Comparison of ENCODE assay signal across 1 cellular context in genomic region chr6:96521625-96522468, GRCh38.
TF ChIP-seq lines count a peak whose summit lies in the region.

TSS of gene UFL1 (plus strand) at chr6:96521806. CDS start at chr6:96521874, 68 bp downstream.

TF ChIP-seq in HepG2, 621 proteins besides CTCF, POLR2A, EP300 and RAD21 (continued from another document and continues in another):
- TF ChIP-seq ZFP1 (CRISPR knock-in tag; IDR thresholded peaks at IDR 0.05) (peak; percentile 17; the same call in 1 of the 2 replicates), SRSF4 (IDR thresholded peaks at IDR 0.05; ENCODE audit: low read depth, low read length, poor library complexity, severe bottlenecking) (no peak), CBX5 (CRISPR knock-in tag; IDR thresholded peaks at IDR 0.05; ENCODE audit: borderline replicate concordance) (peak; percentile 32; the same call in 1 of the 2 replicates), BRD4 (CRISPR knock-in tag; IDR thresholded peaks at IDR 0.05) (peak; percentile 82), THYN1 (CRISPR knock-in tag; IDR thresholded peaks at IDR 0.05; ENCODE audit: borderline replicate concordance, low read depth) (0 out of 2 replicates have a peak, but pooled peaks have one; percentile 44), RARG (CRISPR knock-in tag; IDR thresholded peaks at IDR 0.05; ENCODE audit: low read depth) (peak; percentile 82), ONECUT2 (CRISPR knock-in tag; IDR thresholded peaks at IDR 0.05) (no peak), POLR2G (IDR thresholded peaks at IDR 0.05; ENCODE audit: low read depth, low read length) (peak; percentile 98), SMARCE1 (IDR thresholded peaks at IDR 0.05; ENCODE audit: borderline replicate concordance) (no peak), E2F2 (CRISPR knock-in tag; IDR thresholded peaks at IDR 0.05; ENCODE audit: borderline replicate concordance) (no peak), BCLAF1 (IDR thresholded peaks at IDR 0.05) (no peak), KIAA2018 (CRISPR knock-in tag; IDR thresholded peaks at IDR 0.05; ENCODE audit: borderline replicate concordance) (0 out of 2 replicates have a peak, but pooled peaks have one; percentile 90), ZNF691 (CRISPR knock-in tag; IDR thresholded peaks at IDR 0.05; ENCODE audit: borderline replicate concordance, low read depth) (peak; percentile 68; the same call in 1 of the 2 replicates), ZNF224 (CRISPR knock-in tag; IDR thresholded peaks at IDR 0.05) (peak; percentile 77; the same call in 1 of the 2 replicates), XBP1 (CRISPR knock-in tag; IDR thresholded peaks at IDR 0.05) (peak; percentile 94), NFIB (CRISPR knock-in tag; IDR thresholded peaks at IDR 0.05; ENCODE audit: borderline replicate concordance) (peak; percentile 69; the same call in 1 of the 2 replicates), ZNF629 (CRISPR knock-in tag; conservative IDR thresholded peaks at IDR 0.05) (no peak), ZNF768 (CRISPR knock-in tag; IDR thresholded peaks at IDR 0.05) (peak; percentile 59; the same call in 1 of the 2 replicates), ZNF143 (CRISPR knock-in tag; IDR thresholded peaks at IDR 0.05) (no peak), LCORL (IDR thresholded peaks at IDR 0.05) (peak; percentile 34; the same call in 1 of the 2 replicates), LCORL (CRISPR knock-in tag; IDR thresholded peaks at IDR 0.05) (peak; percentile 90), RXRB (CRISPR knock-in tag; IDR thresholded peaks at IDR 0.05; ENCODE audit: borderline replicate concordance) (peak; percentile 31), NR2F2 (IDR thresholded peaks at IDR 0.05; ENCODE audit: borderline replicate concordance, low read depth) (peak; percentile 15; the same call in 1 of the 2 replicates), ZNF556 (CRISPR knock-in tag; IDR thresholded peaks at IDR 0.05; ENCODE audit: borderline replicate concordance) (peak; percentile 73), ZBTB10 (CRISPR knock-in tag; IDR thresholded peaks at IDR 0.05; ENCODE audit: borderline replicate concordance) (no peak), ATRX (CRISPR knock-in tag; IDR thresholded peaks at IDR 0.05; ENCODE audit: borderline replicate concordance) (no peak), MIER2 (CRISPR knock-in tag; IDR thresholded peaks at IDR 0.05) (no peak), ZNF619 (CRISPR knock-in tag; IDR thresholded peaks at IDR 0.05) (no peak), ZNF784 (CRISPR knock-in tag; IDR thresholded peaks at IDR 0.05; ENCODE audit: borderline replicate concordance) (peak; percentile 71; the same call in 1 of the 2 replicates), PITX1 (CRISPR knock-in tag; IDR thresholded peaks at IDR 0.05) (no peak; the same call in 1 of the 2 replicates), ZBTB8A (CRISPR knock-in tag; IDR thresholded peaks at IDR 0.05; ENCODE audit: borderline replicate concordance, low read depth) (no peak), ERF (CRISPR knock-in tag; IDR thresholded peaks at IDR 0.05) (peak; percentile 87; the same call in 1 of the 2 replicates), ZNF329 (CRISPR knock-in tag; IDR thresholded peaks at IDR 0.05; ENCODE audit: low read depth) (0 out of 2 replicates have a peak, but pooled peaks have one; percentile 45), ZNF512B (CRISPR knock-in tag; IDR thresholded peaks at IDR 0.05; ENCODE audit: borderline replicate concordance) (no peak), TBP (CRISPR knock-in tag; IDR thresholded peaks at IDR 0.05) (no peak), GLI4 (CRISPR knock-in tag; IDR thresholded peaks at IDR 0.05; ENCODE audit: borderline replicate concordance) (peak; percentile 69; the same call in 1 of the 2 replicates), MXD4 (CRISPR knock-in tag; IDR thresholded peaks at IDR 0.05) (peak; percentile 63; the same call in 1 of the 2 replicates), MAF1 (CRISPR knock-in tag; IDR thresholded peaks at IDR 0.05; ENCODE audit: borderline replicate concordance) (0 out of 2 replicates have a peak, but pooled peaks have one; percentile 56), HDAC1 (CRISPR knock-in tag; IDR thresholded peaks at IDR 0.05) (peak; percentile 90), RNF2 (conservative IDR thresholded peaks at IDR 0.05; ENCODE audit: low read depth) (0 out of 2 replicates have a peak, but pooled peaks have one; percentile 55), ZNF652 (CRISPR knock-in tag; IDR thresholded peaks at IDR 0.05; ENCODE audit: borderline replicate concordance, low read depth) (no peak; the same call in 1 of the 2 replicates), ZNF121 (CRISPR knock-in tag; IDR thresholded peaks at IDR 0.05) (peak; percentile 63; the same call in 1 of the 2 replicates), ZNF138 (CRISPR knock-in tag; IDR thresholded peaks at IDR 0.05; ENCODE audit: low read depth) (0 out of 2 replicates have a peak, but pooled peaks have one; percentile 55), RXRA (CRISPR knock-in tag; IDR thresholded peaks at IDR 0.05) (peak; percentile 66; the same call in 1 of the 2 replicates)
